Comparison of ENCODE assay signal across 1 cellular context in the genomic region with DNA sequence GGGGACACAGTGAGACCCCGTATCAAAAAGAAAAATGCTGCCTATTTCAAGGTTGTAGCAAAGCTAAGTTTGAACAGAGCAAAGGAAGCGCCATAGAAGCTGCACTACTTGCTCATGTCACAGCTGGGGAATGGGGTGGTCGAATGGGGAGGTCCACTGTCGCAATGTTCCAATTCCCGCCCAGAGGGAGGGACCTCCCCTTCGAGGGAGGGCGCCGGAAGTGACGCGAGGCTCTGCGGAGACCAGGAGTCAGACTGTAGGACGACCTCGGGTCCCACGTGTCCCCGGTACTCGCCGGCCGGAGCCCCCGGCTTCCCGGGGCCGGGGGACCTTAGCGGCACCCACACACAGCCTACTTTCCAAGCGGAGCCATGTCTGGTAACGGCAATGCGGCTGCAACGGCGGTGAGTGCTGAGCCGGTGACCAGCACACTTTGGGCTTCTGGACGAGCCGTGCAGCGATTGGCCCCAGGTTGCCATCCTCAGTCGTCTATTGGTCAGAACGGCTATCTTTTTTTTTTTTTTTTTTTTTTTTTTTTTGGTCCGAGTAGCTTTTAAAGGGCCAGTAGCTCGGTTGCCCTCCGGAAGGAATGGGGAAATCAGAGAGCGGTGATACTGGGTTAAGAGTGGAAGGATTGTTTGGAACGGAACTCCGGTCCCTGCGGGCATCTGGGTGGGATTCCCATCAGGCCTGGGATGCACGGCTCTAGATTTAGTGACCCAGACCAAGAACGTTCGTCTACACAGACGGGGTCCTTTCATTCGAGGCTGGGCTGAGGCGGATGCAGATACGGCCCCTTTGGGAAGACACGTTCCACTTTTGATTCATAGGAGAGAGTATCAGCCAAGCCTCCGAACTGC.
TF ChIP-seq lines count a peak whose summit lies in the region.

Gene HMBS (plus strand): TSS at position 219 of the 860 bp plus-strand sequence. CDS start 153 bp downstream, at position 372.

TF ChIP-seq in HepG2, 621 proteins besides CTCF, POLR2A, EP300 and RAD21 (continued from another document and continues in another):
- TF ChIP-seq CHD4 (IDR thresholded peaks at IDR 0.05; ENCODE audit: borderline replicate concordance, low read length) (no peak), SMARCE1 (IDR thresholded peaks at IDR 0.05; ENCODE audit: borderline replicate concordance) (no peak), ZNF343 (CRISPR knock-in tag; IDR thresholded peaks at IDR 0.05) (peak; percentile 90), BCL6 (CRISPR knock-in tag; IDR thresholded peaks at IDR 0.05) (0 out of 2 replicates have a peak, but pooled peaks have one; percentile 11), YEATS2 (CRISPR knock-in tag; IDR thresholded peaks at IDR 0.05; ENCODE audit: borderline replicate concordance) (peak; percentile 87), ZNF557 (CRISPR knock-in tag; IDR thresholded peaks at IDR 0.05) (no peak; the same call in 1 of the 2 replicates), HIVEP1 (CRISPR knock-in tag; IDR thresholded peaks at IDR 0.05) (peak; percentile 43; the same call in 1 of the 2 replicates), NFRKB (IDR thresholded peaks at IDR 0.05) (no peak), NAIF1 (CRISPR knock-in tag; IDR thresholded peaks at IDR 0.05; ENCODE audit: borderline replicate concordance) (no peak), LBX2 (CRISPR knock-in tag; IDR thresholded peaks at IDR 0.05; ENCODE audit: borderline replicate concordance) (no peak), PHF5A (CRISPR knock-in tag; IDR thresholded peaks at IDR 0.05; ENCODE audit: low read depth, unreplicated experiment) (peak; percentile 19), GTF3A (CRISPR knock-in tag; conservative IDR thresholded peaks at IDR 0.05) (no peak), SP140L (CRISPR knock-in tag; IDR thresholded peaks at IDR 0.05; ENCODE audit: borderline replicate concordance) (no peak), ZNF251 (CRISPR knock-in tag; IDR thresholded peaks at IDR 0.05) (no peak), ATF1 (CRISPR knock-in tag; IDR thresholded peaks at IDR 0.05) (peak; percentile 76), SUZ12 (IDR thresholded peaks at IDR 0.05; ENCODE audit: low read depth, low read length) (no peak), ATF7 (IDR thresholded peaks at IDR 0.05) (no peak), ATF7 (CRISPR knock-in tag; IDR thresholded peaks at IDR 0.05) (peak; percentile 57; the same call in 1 of the 2 replicates), SNAI1 (CRISPR knock-in tag; IDR thresholded peaks at IDR 0.05; ENCODE audit: borderline replicate concordance) (no peak), STAT5B (CRISPR knock-in tag; IDR thresholded peaks at IDR 0.05) (0 out of 2 replicates have a peak, but pooled peaks have one; percentile 53), ZNF350 (CRISPR knock-in tag; IDR thresholded peaks at IDR 0.05; ENCODE audit: borderline replicate concordance, low read depth) (peak; percentile 24; the same call in 1 of the 2 replicates), RBFOX2 (IDR thresholded peaks at IDR 0.05; ENCODE audit: low read depth, low read length) (peak; percentile 94), SCMH1 (CRISPR knock-in tag; IDR thresholded peaks at IDR 0.05; ENCODE audit: borderline replicate concordance) (no peak), ZSCAN25 (CRISPR knock-in tag; IDR thresholded peaks at IDR 0.05) (no peak), ZBTB7A (CRISPR knock-in tag; IDR thresholded peaks at IDR 0.05) (no peak), ZFX (CRISPR knock-in tag; IDR thresholded peaks at IDR 0.05; ENCODE audit: low read depth) (peak; percentile 51), ZNF615 (CRISPR knock-in tag; IDR thresholded peaks at IDR 0.05; ENCODE audit: borderline replicate concordance) (no peak), ZNF577 (CRISPR knock-in tag; IDR thresholded peaks at IDR 0.05; ENCODE audit: borderline replicate concordance, low read depth) (0 out of 2 replicates have a peak, but pooled peaks have one; percentile 45), AKNA (CRISPR knock-in tag; IDR thresholded peaks at IDR 0.05; ENCODE audit: borderline replicate concordance) (peak; percentile 66; the same call in 1 of the 2 replicates), ZNF782 (CRISPR knock-in tag; IDR thresholded peaks at IDR 0.05; ENCODE audit: borderline replicate concordance) (peak; percentile 87; the same call in 1 of the 2 replicates), FOSL1 (CRISPR knock-in tag; IDR thresholded peaks at IDR 0.05; ENCODE audit: borderline replicate concordance) (no peak), SMAD3 (CRISPR knock-in tag; IDR thresholded peaks at IDR 0.05) (peak; percentile 54), POGZ (CRISPR knock-in tag; IDR thresholded peaks at IDR 0.05) (peak; percentile 75; the same call in 1 of the 2 replicates), ZNF563 (CRISPR knock-in tag; IDR thresholded peaks at IDR 0.05) (peak; percentile 76; the same call in 1 of the 2 replicates), ETV6 (CRISPR knock-in tag; conservative IDR thresholded peaks at IDR 0.05) (0 out of 2 replicates have a peak, but pooled peaks have one; percentile 68), DNMT1 (CRISPR knock-in tag; IDR thresholded peaks at IDR 0.05) (no peak), NFIB (CRISPR knock-in tag; IDR thresholded peaks at IDR 0.05; ENCODE audit: borderline replicate concordance) (no peak), ZNF790 (CRISPR knock-in tag; IDR thresholded peaks at IDR 0.05; ENCODE audit: borderline replicate concordance) (0 out of 2 replicates have a peak, but pooled peaks have one; percentile 61), SMC3 (IDR thresholded peaks at IDR 0.05; ENCODE audit: low read length) (no peak), HOMEZ (CRISPR knock-in tag; IDR thresholded peaks at IDR 0.05; ENCODE audit: low read depth) (0 out of 2 replicates have a peak, but pooled peaks have one; percentile 44), NFE2 (CRISPR knock-in tag; IDR thresholded peaks at IDR 0.05) (no peak), TGIF2 (CRISPR knock-in tag; IDR thresholded peaks at IDR 0.05) (peak; percentile 87), ZNF510 (CRISPR knock-in tag; IDR thresholded peaks at IDR 0.05; ENCODE audit: low read depth) (peak; percentile 86; the same call in 1 of the 2 replicates), ZNF292 (CRISPR knock-in tag; IDR thresholded peaks at IDR 0.05; ENCODE audit: borderline replicate concordance, low read depth) (no peak), EHMT2 (IDR thresholded peaks at IDR 0.05; ENCODE audit: borderline replicate concordance, low read depth, low read length) (no peak), ZNF446 (CRISPR knock-in tag; IDR thresholded peaks at IDR 0.05) (no peak), ZNF616 (CRISPR knock-in tag; IDR thresholded peaks at IDR 0.05; ENCODE audit: low read depth) (no peak), CEBPB (IDR thresholded peaks at IDR 0.05; ENCODE audit: borderline replicate concordance, low read depth, low read length) (peak; percentile 94), ZNF367 (CRISPR knock-in tag; IDR thresholded peaks at IDR 0.05; ENCODE audit: borderline replicate concordance) (peak; percentile 8; the same call in 1 of the 2 replicates), ZNF772 (CRISPR knock-in tag; IDR thresholded peaks at IDR 0.05) (peak; percentile 77), ZNF605 (CRISPR knock-in tag; IDR thresholded peaks at IDR 0.05) (peak; percentile 80; the same call in 1 of the 2 replicates), ZNF337 (CRISPR knock-in tag; IDR thresholded peaks at IDR 0.05; ENCODE audit: borderline replicate concordance, low read depth) (0 out of 2 replicates have a peak, but pooled peaks have one; percentile 80)
- TF ChIP-seq, protein P1, sequence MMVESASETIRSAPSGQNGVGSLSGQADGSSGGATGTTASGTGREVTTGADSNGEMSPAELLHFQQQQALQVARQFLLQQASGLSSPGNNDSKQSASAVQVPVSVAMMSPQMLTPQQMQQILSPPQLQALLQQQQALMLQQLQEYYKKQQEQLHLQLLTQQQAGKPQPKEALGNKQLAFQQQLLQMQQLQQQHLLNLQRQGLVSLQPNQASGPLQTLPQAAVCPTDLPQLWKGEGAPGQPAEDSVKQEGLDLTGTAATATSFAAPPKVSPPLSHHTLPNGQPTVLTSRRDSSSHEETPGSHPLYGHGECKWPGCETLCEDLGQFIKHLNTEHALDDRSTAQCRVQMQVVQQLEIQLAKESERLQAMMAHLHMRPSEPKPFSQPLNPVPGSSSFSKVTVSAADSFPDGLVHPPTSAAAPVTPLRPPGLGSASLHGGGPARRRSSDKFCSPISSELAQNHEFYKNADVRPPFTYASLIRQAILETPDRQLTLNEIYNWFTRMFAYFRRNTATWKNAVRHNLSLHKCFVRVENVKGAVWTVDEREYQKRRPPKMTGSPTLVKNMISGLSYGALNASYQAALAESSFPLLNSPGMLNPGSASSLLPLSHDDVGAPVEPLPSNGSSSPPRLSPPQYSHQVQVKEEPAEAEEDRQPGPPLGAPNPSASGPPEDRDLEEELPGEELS (CRISPR knock-in tag; IDR thresholded peaks at IDR 0.05): peak; percentile 25; the same call in 1 of the 2 replicates
- TF ChIP-seq, protein P2, sequence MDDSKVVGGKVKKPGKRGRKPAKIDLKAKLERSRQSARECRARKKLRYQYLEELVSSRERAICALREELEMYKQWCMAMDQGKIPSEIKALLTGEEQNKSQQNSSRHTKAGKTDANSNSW (CRISPR knock-in tag; IDR thresholded peaks at IDR 0.05; ENCODE audit: borderline replicate concordance): 0 out of 2 replicates have a peak, but pooled peaks have one; percentile 64
- TF ChIP-seq, protein P3, sequence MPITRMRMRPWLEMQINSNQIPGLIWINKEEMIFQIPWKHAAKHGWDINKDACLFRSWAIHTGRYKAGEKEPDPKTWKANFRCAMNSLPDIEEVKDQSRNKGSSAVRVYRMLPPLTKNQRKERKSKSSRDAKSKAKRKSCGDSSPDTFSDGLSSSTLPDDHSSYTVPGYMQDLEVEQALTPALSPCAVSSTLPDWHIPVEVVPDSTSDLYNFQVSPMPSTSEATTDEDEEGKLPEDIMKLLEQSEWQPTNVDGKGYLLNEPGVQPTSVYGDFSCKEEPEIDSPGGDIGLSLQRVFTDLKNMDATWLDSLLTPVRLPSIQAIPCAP (CRISPR knock-in tag; IDR thresholded peaks at IDR 0.05; ENCODE audit: low read depth): no peak
- TF ChIP-seq, protein P4, sequence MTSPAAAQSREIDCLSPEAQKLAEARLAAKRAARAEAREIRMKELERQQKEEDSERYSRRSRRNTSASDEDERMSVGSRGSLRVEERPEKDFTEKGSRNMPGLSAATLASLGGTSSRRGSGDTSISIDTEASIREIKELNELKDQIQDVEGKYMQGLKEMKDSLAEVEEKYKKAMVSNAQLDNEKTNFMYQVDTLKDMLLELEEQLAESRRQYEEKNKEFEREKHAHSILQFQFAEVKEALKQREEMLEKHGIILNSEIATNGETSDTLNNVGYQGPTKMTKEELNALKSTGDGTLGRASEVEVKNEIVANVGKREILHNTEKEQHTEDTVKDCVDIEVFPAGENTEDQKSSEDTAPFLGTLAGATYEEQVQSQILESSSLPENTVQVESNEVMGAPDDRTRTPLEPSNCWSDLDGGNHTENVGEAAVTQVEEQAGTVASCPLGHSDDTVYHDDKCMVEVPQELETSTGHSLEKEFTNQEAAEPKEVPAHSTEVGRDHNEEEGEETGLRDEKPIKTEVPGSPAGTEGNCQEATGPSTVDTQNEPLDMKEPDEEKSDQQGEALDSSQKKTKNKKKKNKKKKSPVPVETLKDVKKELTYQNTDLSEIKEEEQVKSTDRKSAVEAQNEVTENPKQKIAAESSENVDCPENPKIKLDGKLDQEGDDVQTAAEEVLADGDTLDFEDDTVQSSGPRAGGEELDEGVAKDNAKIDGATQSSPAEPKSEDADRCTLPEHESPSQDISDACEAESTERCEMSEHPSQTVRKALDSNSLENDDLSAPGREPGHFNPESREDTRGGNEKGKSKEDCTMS (CRISPR knock-in tag; conservative IDR thresholded peaks at IDR 0.05): no peak
